Comparison of ENCODE assay signal across 14 cellular contexts in the genomic region with DNA sequence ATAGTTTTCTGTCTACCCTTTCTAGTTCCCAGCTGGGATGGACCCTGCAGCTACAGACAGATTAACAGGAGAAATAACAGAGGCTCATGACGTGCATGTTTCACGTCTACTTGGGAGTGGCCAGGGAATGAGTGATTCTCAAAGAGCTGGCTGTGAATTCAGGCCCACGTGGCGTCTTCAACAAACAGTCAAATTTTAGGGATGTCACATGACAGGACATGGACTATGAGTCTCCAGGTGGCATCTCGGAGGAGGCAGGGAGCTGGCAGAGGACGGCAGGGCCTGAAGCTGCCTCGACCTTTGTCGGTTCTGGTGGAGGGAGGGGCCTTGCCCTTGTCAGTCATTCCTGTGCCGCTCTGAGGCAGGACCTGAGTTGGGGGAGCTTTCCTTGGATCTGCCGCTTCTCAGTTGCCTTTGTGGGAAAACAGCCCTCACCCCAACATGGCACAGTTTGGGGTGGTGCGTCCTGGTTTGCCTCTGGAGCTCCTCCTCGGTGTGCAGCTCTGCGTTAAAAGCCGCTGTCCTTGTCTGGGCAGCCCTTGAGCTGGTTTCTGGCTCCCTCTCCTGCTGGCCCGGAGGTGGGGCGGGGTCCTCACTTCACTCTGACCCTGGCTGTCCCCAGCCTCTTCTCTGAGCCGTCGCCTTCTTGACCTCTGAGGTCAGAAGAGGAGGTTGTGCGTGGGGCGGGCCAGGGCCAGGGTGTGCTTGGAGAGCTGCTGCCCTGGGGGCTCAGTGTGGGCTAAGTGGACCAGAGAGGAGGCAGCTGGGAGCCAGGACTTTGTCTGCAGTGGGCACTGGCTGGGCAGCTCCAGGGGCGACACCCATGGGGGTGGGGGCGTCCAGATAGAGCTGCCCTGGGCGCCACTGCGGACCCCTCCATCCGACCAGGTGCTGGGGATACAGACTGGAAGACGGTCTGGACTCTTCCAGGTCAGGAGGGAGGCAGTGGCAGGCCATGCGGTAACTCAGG. TPM values are rescaled to one million over a fixed set of nuclear protein-coding genes. Genes with fewer than 3 reads are reported as not detected.
DNase-seq lines count a peak whose midpoint lies in the region; ATAC-seq and TF ChIP-seq lines count a peak whose summit lies in the region.
"Had no signal": no experiment of that assay in that cellular context is flagged by ENCODE, and none has a peak within 500 bp of the region (broad histone marks: within the 10 kb centered on the region; RNA-seq: fewer than 3 reads in every experiment).

No MANE protein-coding gene starts in this region.

- H3K27me3 Mint-ChIP-seq in activated CD4-positive, alpha-beta T cell treated with anti-CD3 and anti-CD28 coated beads, Interleukin-2, amount 10 ng/mL, durations not matched to agents 7 days and 5 days, result no peaks in the 10 kb centered on the region

- peak overlapping the region; percentile 25 for H3K27ac Mint-ChIP-seq in activated CD4-positive, alpha-beta T cell treated with anti-CD3 and anti-CD28 coated beads, Interleukin-2, amount 10 ng/mL, durations not matched to agents 7 days and 5 days

- H3K4me1 Mint-ChIP-seq in activated CD4-positive, alpha-beta T cell treated with anti-CD3 and anti-CD28 coated beads, Interleukin-2, amount 10 ng/mL, durations not matched to agents 7 days and 5 days, result peaks cover 22% of the 10 kb centered on the region

- in situ Hi-C loops in GM13977 (cut with MboI; ENCODE audit: low pct_unique_long_range_greater_than_20kb, low sequenced_read_pairs, unreplicated experiment), result no loop called here

- POLR2A ChIA-PET in activated CD4-positive, alpha-beta T cell treated with anti-CD3 and anti-CD28 coated beads, Interleukin-2, amount 10 ng/mL, durations not matched to agents 7 days and 5 days (lab: Charles Lee), result no interaction called here

- no peak for ATAC-seq in HG02623 (IDR thresholded peaks at IDR 0.05; ENCODE audit: unreplicated experiment)

- no peak for TF ChIP-seq CTCF in fibroblast of villous mesenchyme (IDR thresholded peaks at IDR 0.05; ENCODE audit: insufficient read depth, low read depth, low read length)
- no peak for TF ChIP-seq CTCF in neutrophil (IDR thresholded peaks at IDR 0.05)
- no peak for TF ChIP-seq CTCF in GM13977 (IDR thresholded peaks at IDR 0.05; ENCODE audit: extremely low read depth, insufficient read depth, missing control alignments)

- no peak overlapping the region for H3K4me3 Mint-ChIP-seq in activated CD4-positive, alpha-beta T cell treated with anti-CD3 and anti-CD28 coated beads, Interleukin-2, amount 10 ng/mL, durations not matched to agents 7 days and 5 days

- peaks cover 4% of the 10 kb centered on the region for H3K9me3 Mint-ChIP-seq in activated CD4-positive, alpha-beta T cell treated with anti-CD3 and anti-CD28 coated beads, Interleukin-2, amount 10 ng/mL, durations not matched to agents 7 days and 5 days

- H3K27ac ChIP-seq in neutrophil, result peak overlapping the region; percentile 57
- H3K27ac ChIP-seq: GM23248, tibial nerve had no signal

- CTCF ChIA-PET in activated CD4-positive, alpha-beta T cell treated with anti-CD3 and anti-CD28 coated beads, Interleukin-2, amount 10 ng/mL, durations not matched to agents 7 days and 5 days (lab: Charles Lee), result interaction anchor here (1.0 to 1.1 kb wide), 2 partner anchors 23 to 146 kb away, joined by 3 read pairs; no protein-coding TSS in a partner anchor

- no peaks in the 10 kb centered on the region for H3K9me3 ChIP-seq in neutrophil
- H3K9me3 ChIP-seq: MG63, tibial nerve had no signal

- peaks cover 22 to 23% of the 10 kb centered on the region in 2 experiments for H3K4me1 ChIP-seq in neutrophil (ENCODE audit: control insufficient read depth in 1 of 2, insufficient read depth in 1 of 2, low read depth in 1 of 2, low read length in 1 of 2)
- H3K4me1 ChIP-seq: tibial nerve had no signal

- peaks cover 7% of the 10 kb centered on the region for H3K36me3 ChIP-seq in neutrophil

- no peak overlapping the region for H3K4me3 ChIP-seq in fibroblast of villous mesenchyme (ENCODE audit: low read depth, low read length)
- peak overlapping the region in 1 of 2 experiments; percentile 17 for H3K4me3 ChIP-seq in neutrophil (ENCODE audit: low read depth in 1 of 2, low read length in 1 of 2)
- H3K4me3 ChIP-seq: GM23248, MG63, tibial nerve had no signal

- no peaks in the 10 kb centered on the region for H3K27me3 ChIP-seq in neutrophil
- H3K27me3 ChIP-seq: MG63, tibial nerve had no signal

- H3K36me3 Mint-ChIP-seq in activated CD4-positive, alpha-beta T cell treated with anti-CD3 and anti-CD28 coated beads, Interleukin-2, amount 10 ng/mL, durations not matched to agents 7 days and 5 days (ENCODE audit: low read depth), result peaks cover 7% of the 10 kb centered on the region

- DNase-seq in activated CD4-positive, alpha-beta T cell treated with anti-CD3 and anti-CD28 coated beads, Interleukin-2, amount 10 ng/mL, durations not matched to agents 7 days and 5 days, result no peak
- no peak for DNase-seq in activated CD4-positive, alpha-beta T cell treated with anti-CD3 and anti-CD28 coated beads, Interleukin-2, amount 50 U/mL, for 48 hours
- DNase-seq in MV-4-11 (lab: John Stamatoyannopoulos, UW), result peak; percentile 22
- peak; percentile 53 for DNase-seq in fibroblast of villous mesenchyme (ENCODE audit: low read depth)
- DNase-seq in GM13977 (ENCODE audit: low spot score), result no peak
- no peak for DNase-seq in NOMO-1 treated with DMSO at 0.1 percent for 48 hours (lab: John Stamatoyannopoulos, UW; ENCODE audit: unreplicated experiment)
- DNase-seq: DMS53, GM23248, MG63 had no signal

RNA-seq across cellular contexts. Expression of a gene that starts 12.1 kb away (rescaled TPM):
- not detected for total RNA-seq in activated CD4-positive, alpha-beta T cell treated with anti-CD3 and anti-CD28 coated beads, Interleukin-2, amount 10 ng/mL, durations not matched to agents 7 days and 5 days
- total RNA-seq in fibroblast of villous mesenchyme, result under 0.01 and 0.43 TPM in 2 replicates
- total RNA-seq: astrocyte, GM23248 had no signal

RNA-seq across cellular contexts. Expression of a gene that starts 30.1 kb away (rescaled TPM):
- 10 to 100 TPM; 18.5 to 29.2 TPM for total RNA-seq in activated CD4-positive, alpha-beta T cell treated with anti-CD3 and anti-CD28 coated beads, Interleukin-2, amount 10 ng/mL, durations not matched to agents 7 days and 5 days
- 13.4 and 18.0 TPM in 2 replicates for total RNA-seq in fibroblast of villous mesenchyme

RNA-seq across cellular contexts. Expression of a gene that starts 44.4 kb away (rescaled TPM):
- under 1 TPM in 1 of 2 experiments, not detected in 1; 0.37 TPM for total RNA-seq in activated CD4-positive, alpha-beta T cell treated with anti-CD3 and anti-CD28 coated beads, Interleukin-2, amount 10 ng/mL, durations not matched to agents 7 days and 5 days
- not detected in 2 replicates for total RNA-seq in fibroblast of villous mesenchyme
- total RNA-seq: GM23248, osteocyte had no signal

Comparison
In these comparisons a context has a peak if more than half of its experiments do, and no peak if none do; other contexts are left out.
1. DNase-seq: peak in MV-4-11 (single experiment) and fibroblast of villous mesenchyme (single experiment); none in activated CD4-positive, alpha-beta T cell treated with anti-CD3 and anti-CD28 coated beads, Interleukin-2, amount 10 ng/mL, durations not matched to agents 7 days and 5 days (single experiment), activated CD4-positive, alpha-beta T cell treated with anti-CD3 and anti-CD28 coated beads, Interleukin-2, amount 50 U/mL, for 48 hours (0 of 2), GM13977 (single experiment) and NOMO-1 treated with DMSO at 0.1 percent for 48 hours (single experiment).